In genomic region chr17:76357597-76358158, GRCh38 we compare ENCODE assay signal across 22 cellular contexts.
"Had no signal": no experiment of that assay in that cellular context is flagged by ENCODE, and none has a peak within 500 bp of the region (broad histone marks: within the 10 kb centered on the region; RNA-seq: fewer than 3 reads in every experiment).

No MANE protein-coding gene starts in this region.

- H3K27me3 ChIP-seq: gastroesophageal sphincter, heart right ventricle, upper lobe of right lung had no signal

- H2AFZ ChIP-seq: parathyroid adenoma had no signal

- H3K9me3 ChIP-seq: gastroesophageal sphincter, heart right ventricle, stomach, upper lobe of right lung had no signal

- H3K9ac ChIP-seq: parathyroid adenoma had no signal

- H3K4me1 ChIP-seq: parathyroid adenoma had no signal

- H3K9me3 Mint-ChIP-seq: activated CD4-positive, alpha-beta T cell treated with anti-CD3 and anti-CD28 coated beads, Interleukin-2, amount 10 ng/mL, durations not matched to agents 24 days and 14 days; activated CD8-positive, alpha-beta T cell treated with anti-CD3 and anti-CD28 coated beads for 36 hours; activated T-helper 2 cell treated with anti-CD3 and anti-CD28 coated beads, Interferon-gamma antibody, Interleukin-2, Interleukin-4, amounts not matched to agents 10 μg/mL and 5 μg/mL and 100 μg/mL, durations not matched to agents 14 hours and 24 hours and 36 hours; brain; central memory CD8-positive, alpha-beta T cell; immature natural killer cell; natural killer cell; stimulated activated effector memory CD8-positive, alpha-beta T cell treated with anti-CD3 and anti-CD28 coated beads, Interleukin-12 subunit alpha, Interleukin-12 subunit beta, amount 100 ng/mL, for 72 hours had no signal

- H3K27me3 Mint-ChIP-seq: activated CD8-positive, alpha-beta T cell treated with anti-CD3 and anti-CD28 coated beads for 36 hours had no signal

- H3K36me3 Mint-ChIP-seq: brain, immature natural killer cell, natural killer cell had no signal

- H3K4me3 Mint-ChIP-seq: activated CD4-positive, alpha-beta T cell treated with anti-CD3 and anti-CD28 coated beads, Interleukin-2, amount 10 ng/mL, durations not matched to agents 24 days and 14 days; activated CD8-positive, alpha-beta T cell treated with anti-CD3 and anti-CD28 coated beads for 36 hours; central memory CD8-positive, alpha-beta T cell; immature natural killer cell; natural killer cell; stimulated activated effector memory CD8-positive, alpha-beta T cell treated with anti-CD3 and anti-CD28 coated beads, Interleukin-12 subunit alpha, Interleukin-12 subunit beta, amount 100 ng/mL, for 72 hours had no signal

- H3K4me3 ChIP-seq: coronary artery, gastroesophageal sphincter, heart right ventricle, smooth muscle cell, stomach, upper lobe of right lung had no signal

- DNase-seq: activated CD4-positive, alpha-beta T cell treated with anti-CD3 and anti-CD28 coated beads, Interleukin-2, amount 10 ng/mL, durations not matched to agents 24 days and 14 days; activated CD8-positive, alpha-beta T cell treated with anti-CD3 and anti-CD28 coated beads for 36 hours; activated naive CD4-positive, alpha-beta T cell treated with Interleukin-2 at 50 U/mL for 16 hours; activated T-cell treated with anti-CD3 and anti-CD28 coated beads, Interleukin-2, amount 50 U/mL, for 1 hour; erythroblast; heart right ventricle; immature natural killer cell; mesendoderm; natural killer cell; stimulated activated CD4-positive, alpha-beta T cell treated with anti-CD3 and anti-CD28 coated beads, Interleukin-4, amount 100 ng/mL, for 24 hours; stomach; T1000; upper lobe of right lung had no signal

- H3K36me3 ChIP-seq: gastroesophageal sphincter, heart right ventricle, stomach, upper lobe of right lung had no signal

- ATAC-seq: activated CD8-positive, alpha-beta T cell treated with anti-CD3 and anti-CD28 coated beads for 36 hours; gastroesophageal sphincter; heart right ventricle; natural killer cell; sciatic nerve; stimulated activated effector memory CD8-positive, alpha-beta T cell treated with anti-CD3 and anti-CD28 coated beads, Interleukin-12 subunit alpha, Interleukin-12 subunit beta, amount 100 ng/mL, for 72 hours; upper lobe of right lung had no signal

- H3K4me2 ChIP-seq: smooth muscle cell had no signal

- H3K27ac Mint-ChIP-seq: activated CD4-positive, alpha-beta T cell treated with anti-CD3 and anti-CD28 coated beads, Interleukin-2, amount 10 ng/mL, durations not matched to agents 24 days and 14 days; activated CD8-positive, alpha-beta T cell treated with anti-CD3 and anti-CD28 coated beads for 36 hours; activated T-helper 2 cell treated with anti-CD3 and anti-CD28 coated beads, Interferon-gamma antibody, Interleukin-2, Interleukin-4, amounts not matched to agents 10 μg/mL and 5 μg/mL and 100 μg/mL, durations not matched to agents 14 hours and 24 hours and 36 hours; brain; immature natural killer cell; natural killer cell; stimulated activated effector memory CD8-positive, alpha-beta T cell treated with anti-CD3 and anti-CD28 coated beads, Interleukin-12 subunit alpha, Interleukin-12 subunit beta, amount 100 ng/mL, for 72 hours had no signal

- H3K27ac ChIP-seq: coronary artery, gastroesophageal sphincter, heart right ventricle, parathyroid adenoma, upper lobe of right lung had no signal
